12 cellular contexts compared by ENCODE assay signal in the genomic region with DNA sequence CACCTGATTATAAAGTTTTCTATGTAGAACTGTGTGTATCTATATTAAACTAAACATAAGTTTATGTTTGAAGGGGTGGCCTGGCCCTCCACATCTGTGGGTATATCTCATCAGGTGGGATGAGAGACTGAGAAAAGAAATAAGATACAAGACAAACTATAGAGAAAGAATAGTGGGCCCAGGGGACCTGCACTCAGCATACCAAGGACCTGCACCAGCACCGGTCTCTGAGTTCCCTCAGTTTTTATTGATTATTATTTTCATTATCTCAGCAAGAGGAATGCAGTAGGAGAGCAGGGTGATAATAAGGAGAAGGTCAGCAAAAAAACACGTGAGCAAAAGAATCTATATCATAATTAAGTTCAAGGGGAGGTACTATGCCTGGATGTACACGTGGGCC. TPM values are rescaled to one million over a fixed set of nuclear protein-coding genes. Genes with fewer than 3 reads are reported as not detected.
"Had no signal": no experiment of that assay in that cellular context is flagged by ENCODE, and none has a peak within 500 bp of the region (broad histone marks: within the 10 kb centered on the region; RNA-seq: fewer than 3 reads in every experiment).

No MANE protein-coding gene starts in this region.

RNA-seq across cellular contexts. Expression of a gene that starts 41.9 kb away (rescaled TPM):
- total RNA-seq: activated B cell treated with CpG ODN at 0.5 μM for 24 hours; activated CD4-positive, alpha-beta memory T cell treated with anti-CD3 and anti-CD28 coated beads, Interleukin-2, amount 10 ng/mL, durations not matched to agents 7 days and 5 days; activated CD8-positive, alpha-beta memory T cell treated with anti-CD3 and anti-CD28 coated beads, Interleukin-2, amount 10 ng/mL, durations not matched to agents 7 days and 5 days; activated naive CD8-positive, alpha-beta T cell treated with anti-CD3 and anti-CD28 coated beads for 36 hours; activated T-cell treated with anti-CD3 and anti-CD28 coated beads, Interleukin-2, amount 50 U/mL, for 72 hours; activated T-helper 17 cell treated with anti-CD3 and anti-CD28 coated beads, Interleukin-2, amount 50 U/mL, for 72 hours; aorta; LHCN-M2; MCF 10A; OCI-LY7; PC-9; Right ventricle myocardium superior had no signal
- polyA plus RNA-seq: aorta had no signal
